ENCODE assay signal across 8 cellular contexts in the genomic region with DNA sequence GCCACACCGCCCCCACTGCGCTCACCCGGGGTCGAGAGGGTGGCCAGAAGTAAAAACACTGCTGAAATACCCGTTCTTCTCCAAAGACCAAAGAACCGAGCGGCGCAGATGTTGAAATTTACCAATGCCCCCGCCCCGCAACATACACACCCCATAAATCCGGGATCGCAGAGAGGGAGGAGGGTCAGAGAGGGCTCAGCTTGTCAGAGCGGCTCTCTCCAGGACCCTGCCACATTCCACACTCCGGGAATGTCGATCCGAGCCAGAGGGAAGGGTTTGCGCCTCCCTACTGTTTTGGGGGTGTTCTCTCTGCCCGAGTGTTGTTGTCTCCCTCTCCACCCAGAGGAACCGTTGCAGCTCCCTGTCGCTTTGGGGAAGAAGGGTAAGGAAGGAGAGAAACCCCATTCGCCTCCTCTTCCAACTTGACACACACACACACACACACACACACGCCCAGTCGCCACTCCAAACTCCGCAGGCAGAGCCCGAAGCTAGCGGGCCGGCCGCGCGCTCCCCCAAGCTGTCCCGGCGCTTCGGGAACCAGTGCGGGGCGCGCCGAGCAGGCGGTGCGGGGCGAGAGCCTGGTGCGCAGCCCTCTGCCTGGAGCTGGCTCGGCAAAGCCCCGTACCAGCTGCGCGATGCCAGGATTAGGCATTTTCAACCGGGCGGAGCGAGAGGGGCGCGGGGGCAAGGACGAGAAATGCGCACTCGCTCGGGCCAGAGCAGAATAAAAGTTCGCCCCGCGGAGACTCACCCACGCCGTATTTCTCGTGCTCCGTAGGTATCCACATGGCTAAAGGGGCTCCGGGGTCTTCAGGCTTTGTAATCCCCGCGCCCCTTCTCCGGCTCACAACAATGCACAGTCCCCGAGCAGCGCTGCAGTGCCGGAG. TPM values are rescaled to one million over a fixed set of nuclear protein-coding genes. Genes with fewer than 3 reads are reported as not detected.
A peak's percentile ranks its signal among the peaks of the same experiment; 100 is the strongest.
DNase-seq lines count a peak whose midpoint lies in the region; TF ChIP-seq lines count a peak whose summit lies in the region.

No MANE protein-coding gene starts in this region.

- in situ Hi-C loops in G401 (cut with HindIII; ENCODE audit: low sequenced_read_pairs) (no loop called here), GM23248 (cut with MboI) (no loop called here)

- H3F3A ChIP-seq in GM23248 (ENCODE audit: insufficient read depth), result peaks cover 11% of the 10 kb centered on the region; the same call in 1 of the 2 replicates

- peak overlapping the region; percentile 71 for H3K9ac ChIP-seq in GM23248

- H3K9me3 ChIP-seq in GM23248 (ENCODE audit: low read depth) (no peaks in the 10 kb centered on the region), WERI-Rb-1 (ENCODE audit: severe bottlenecking) (no peaks in the 10 kb centered on the region)

- no peaks in the 10 kb centered on the region for H3K9me2 ChIP-seq in GM23248 (ENCODE audit: insufficient read depth)

- H3K4me2 ChIP-seq in GM23248 (ENCODE audit: unreplicated experiment), result peak overlapping the region; percentile 93

- H3K4me1 ChIP-seq in GM23248 (ENCODE audit: insufficient read depth), result peaks cover 20% of the 10 kb centered on the region; the same call in 1 of the 2 replicates

- no peaks in the 10 kb centered on the region for H3K27me3 ChIP-seq in GM23248 (replicated peaks; ENCODE audit: insufficient read depth)
- H3K27me3 ChIP-seq in WERI-Rb-1 (ENCODE audit: insufficient read depth, low read depth, severe bottlenecking), result no peaks in the 10 kb centered on the region

- H3K27ac ChIP-seq in GM23248 (peak overlapping the region; percentile 44), WERI-Rb-1 (peak overlapping the region; percentile 57)

- 1% methylated on average over 66 to 67 of the region's 68 CpGs for WGBS in GM23248 (ENCODE audit: low coverage in 1 of 2, low lambda C conversion rate in 2 of 2, missing lambda C conversion rate in 2 of 2), 2 experiments

- DNase-seq in G401 (ENCODE audit: low spot score) (peak; percentile 63), GM23248 (peak; percentile 73), LNCaP clone FGC (ENCODE audit: low read depth) (no peak), WERI-Rb-1 (peak; percentile 37), choroid plexus epithelial cell (ENCODE audit: low read depth) (peak; percentile 76), kidney tubule cell (ENCODE audit: low spot score) (peak; percentile 65), GM19238 (ENCODE audit: insufficient read length, low spot score) (no peak)
- DNase-seq in stimulated activated CD4-positive, alpha-beta T cell treated with anti-CD3 and anti-CD28 coated beads, Interleukin-1b, Interleukin-23, amount 100 ng/mL, for 48 hours, result peak; percentile 28

- peak; percentile 10; the same call in 1 of the 2 replicates for TF ChIP-seq CTCF in LNCaP clone FGC (IDR thresholded peaks at IDR 0.05; ENCODE audit: control insufficient read depth, extremely low read depth, insufficient read depth)
- TF ChIP-seq CTCF in WERI-Rb-1 (IDR thresholded peaks at IDR 0.05; ENCODE audit: low read depth, low read length), result no peak
- no peak for TF ChIP-seq CTCF in choroid plexus epithelial cell (conservative IDR thresholded peaks at IDR 0.05; ENCODE audit: low read depth, low read length)

- H4K20me1 ChIP-seq in GM23248 (ENCODE audit: insufficient read depth), result no peaks in the 10 kb centered on the region

- peaks cover 61% of the 10 kb centered on the region for H3K79me2 ChIP-seq in GM23248 (ENCODE audit: insufficient read depth)

- peak overlapping the region; percentile 95 for H2AFZ ChIP-seq in GM23248

- H3K36me3 ChIP-seq in GM23248 (ENCODE audit: low read depth), result no peaks in the 10 kb centered on the region
- no peaks in the 10 kb centered on the region for H3K36me3 ChIP-seq in WERI-Rb-1

- H3K4me3 ChIP-seq in GM23248 (peak overlapping the region; percentile 97), LNCaP clone FGC (ENCODE audit: low read depth, low read length) (peak overlapping the region; percentile 89), WERI-Rb-1 (ENCODE audit: low read depth, low read length) (peak overlapping the region; percentile 85), choroid plexus epithelial cell (ENCODE audit: low read depth, low read length) (peak overlapping the region; percentile 91)

RNA-seq across cellular contexts. Expression of gene DOCK4, which starts 0.6 kb away (rescaled TPM):
- total RNA-seq in G401 (2014; rRNA removed; shearing (Covaris generic)), result 0.07 TPM in 1 of 2 replicates, not detected in the other
- 3.7 and 5.0 TPM in 2 replicates for total RNA-seq in GM23248 (2014; rRNA removed; shearing (Covaris generic))
- polyA plus RNA-seq in GM23248 (2016; fragmentation: Nextera tagmentation; extraction: Ambion mirVana), result 2.0 and 2.1 TPM in 2 replicates

RNA-seq across cellular contexts. Expression of gene ZNF277, which starts 0.9 kb away (rescaled TPM):
- 20.7 and 53.1 TPM in 2 replicates for total RNA-seq in G401 (2014; rRNA removed; shearing (Covaris generic))
- total RNA-seq in GM23248 (2014; rRNA removed; shearing (Covaris generic)), result 25.1 and 29.6 TPM in 2 replicates
- 10.0 and 11.5 TPM in 2 replicates for polyA plus RNA-seq in GM23248 (2016; fragmentation: Nextera tagmentation; extraction: Ambion mirVana)

Comparison
In these comparisons a context has a peak if more than half of its experiments do, and no peak if none do; other contexts are left out.
1. DNase-seq: peak in G401 (single experiment), GM23248 (single experiment), WERI-Rb-1 (single experiment), choroid plexus epithelial cell (single experiment), kidney tubule cell (single experiment) and stimulated activated CD4-positive, alpha-beta T cell treated with anti-CD3 and anti-CD28 coated beads, Interleukin-1b, Interleukin-23, amount 100 ng/mL, for 48 hours (single experiment); none in LNCaP clone FGC (single experiment) and GM19238 (single experiment).
2. Peak in every context shown above with its lines, with median percentiles within 50 percentile points of each other: H3K4me3 ChIP-seq.